In the genomic region with DNA sequence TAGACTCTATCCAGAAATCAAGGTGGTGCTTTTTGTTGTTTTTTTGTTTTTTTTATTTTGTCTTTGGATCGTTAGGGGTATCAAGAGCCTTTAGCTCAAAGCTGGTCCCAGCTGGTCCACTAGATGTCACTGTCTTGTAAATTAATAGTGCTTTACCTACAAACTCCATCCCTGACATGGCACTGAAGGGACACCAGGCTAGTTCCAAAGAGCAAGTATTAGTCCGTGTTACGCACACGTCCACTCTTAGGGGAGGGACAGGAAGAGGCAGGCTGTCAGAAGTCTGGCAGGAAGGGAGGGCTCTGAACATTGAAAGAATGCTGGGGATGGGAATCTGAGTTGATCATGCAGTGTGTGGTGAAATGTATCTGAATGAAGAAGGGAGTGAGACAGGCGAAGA, we compare ENCODE assay signal across 7 cellular contexts.
DNase-seq lines count a peak whose midpoint lies in the region; ATAC-seq and TF ChIP-seq lines count a peak whose summit lies in the region.

No MANE protein-coding gene starts in this region.

- no peaks in the 10 kb centered on the region for H3K36me3 Mint-ChIP-seq in progenitor cell of endocrine pancreas (ENCODE audit: insufficient read depth)
- no peaks in the 10 kb centered on the region for H3K36me3 Mint-ChIP-seq in T-cell

- no peaks in the 10 kb centered on the region for H3F3A ChIP-seq in OCI-LY1 (ENCODE audit: insufficient read depth, low read length)

- H3K4me3 Mint-ChIP-seq in progenitor cell of endocrine pancreas (ENCODE audit: low read depth) (no peak overlapping the region), T-cell (no peak overlapping the region)

- no peak overlapping the region for H3K9ac ChIP-seq in OCI-LY1 (ENCODE audit: low read length)

- no peaks in the 10 kb centered on the region for H3K4me1 ChIP-seq in OCI-LY1 (ENCODE audit: insufficient read depth, low read length, severe bottlenecking)

- no peaks in the 10 kb centered on the region for H3K79me2 ChIP-seq in OCI-LY1 (ENCODE audit: insufficient read depth, low read length)

- no peaks in the 10 kb centered on the region for H3K9me2 ChIP-seq in OCI-LY1 (ENCODE audit: low read depth, low read length)

- H3K36me3 ChIP-seq in GM06990 (ENCODE audit: control insufficient read depth, insufficient read depth, low read length): no peaks in the 10 kb centered on the region
- no peaks in the 10 kb centered on the region for H3K36me3 ChIP-seq in OCI-LY1 (ENCODE audit: insufficient read depth, low read length)

- no peak overlapping the region for H3K4me3 ChIP-seq in GM06990 (replicated peaks; ENCODE audit: low read depth, low read length)
- no peak overlapping the region for H3K4me3 ChIP-seq in OCI-LY1 (ENCODE audit: low read depth, low read length, poor library complexity, severe bottlenecking)

- CTCF ChIA-PET in T-cell (lab: Charles Lee): interaction anchor here in 1 of 2 donors (0.9 kb wide), 1 partner anchor 144 kb away, joined by 4 read pairs; no protein-coding TSS in a partner anchor

- no peak overlapping the region for H2AFZ ChIP-seq in OCI-LY1 (ENCODE audit: low read length)

- no peaks in the 10 kb centered on the region for H3K9me3 ChIP-seq in OCI-LY1 (ENCODE audit: low read length)

- H3K27me3 ChIP-seq in GM06990 (replicated peaks; ENCODE audit: control insufficient read depth, insufficient read depth, low read length) (no peaks in the 10 kb centered on the region), OCI-LY1 (ENCODE audit: insufficient read depth, low read length) (no peaks in the 10 kb centered on the region; the same call in 1 of the 2 replicates)

- H3K9me3 Mint-ChIP-seq in progenitor cell of endocrine pancreas (ENCODE audit: low read depth) (no peaks in the 10 kb centered on the region), T-cell (no peaks in the 10 kb centered on the region)

- peak; percentile 92 for ATAC-seq in GM19467 (IDR thresholded peaks at IDR 0.05; ENCODE audit: unreplicated experiment)
- ATAC-seq in HG03558 (IDR thresholded peaks at IDR 0.05; ENCODE audit: extremely low read depth, unreplicated experiment): peak; percentile 56
- no peak for ATAC-seq in T-cell (replicated peaks in 1 of 4)

- H3K4me1 Mint-ChIP-seq in progenitor cell of endocrine pancreas (ENCODE audit: low read depth) (peaks cover 6% of the 10 kb centered on the region), T-cell (no peaks in the 10 kb centered on the region)

- no peaks in the 10 kb centered on the region for H4K20me1 ChIP-seq in OCI-LY1 (ENCODE audit: insufficient read depth, low read length)

- POLR2A ChIA-PET in T-cell (lab: Charles Lee): no interaction called here

- peaks cover 13% of the 10 kb centered on the region for H3K27me3 Mint-ChIP-seq in progenitor cell of endocrine pancreas
- H3K27me3 Mint-ChIP-seq in T-cell: peaks cover 5 to 8% of the 10 kb centered on the region in 2 donors

- no peak overlapping the region for H3K4me2 ChIP-seq in OCI-LY1 (ENCODE audit: low read length)

- H3K27ac Mint-ChIP-seq in progenitor cell of endocrine pancreas (no peak overlapping the region), T-cell (no peak overlapping the region)

- TF ChIP-seq CTCF in GM06990 (IDR thresholded peaks at IDR 0.05; ENCODE audit: insufficient read depth, low read length, poor library complexity, severe bottlenecking): peak; percentile 80
- TF ChIP-seq CTCF in OCI-LY1 (IDR thresholded peaks at IDR 0.05; ENCODE audit: low read length): peak; percentile 77
- TF ChIP-seq CTCF in progenitor cell of endocrine pancreas (IDR thresholded peaks at IDR 0.05; ENCODE audit: unreplicated experiment): peak; percentile 57

- DNase-seq in GM06990 (ENCODE audit: extremely low read depth, insufficient read length) (peak; percentile 30), epidermal melanocyte (ENCODE audit: insufficient read length, low spot score) (peak; percentile 30), progenitor cell of endocrine pancreas (ENCODE audit: low spot score, unreplicated experiment) (no peak), T-cell (no peak)

- no peak overlapping the region for H3K27ac ChIP-seq in OCI-LY1 (ENCODE audit: low read depth, low read length, poor library complexity, severe bottlenecking)

Comparison
In these comparisons a context has a peak if more than half of its experiments do, and no peak if none do; other contexts are left out.
1. DNase-seq: peak in GM06990 (single experiment) and epidermal melanocyte (single experiment); none in progenitor cell of endocrine pancreas (single experiment) and T-cell (0 of 34).
2. ATAC-seq: peak in GM19467 (single experiment) and HG03558 (single experiment); none in T-cell (0 of 4).
3. Peak in every context shown above with its lines, with median percentiles within 50 percentile points of each other: CTCF ChIP-seq.